Comparison of ENCODE assay signal across 1 cellular context in the genomic region with DNA sequence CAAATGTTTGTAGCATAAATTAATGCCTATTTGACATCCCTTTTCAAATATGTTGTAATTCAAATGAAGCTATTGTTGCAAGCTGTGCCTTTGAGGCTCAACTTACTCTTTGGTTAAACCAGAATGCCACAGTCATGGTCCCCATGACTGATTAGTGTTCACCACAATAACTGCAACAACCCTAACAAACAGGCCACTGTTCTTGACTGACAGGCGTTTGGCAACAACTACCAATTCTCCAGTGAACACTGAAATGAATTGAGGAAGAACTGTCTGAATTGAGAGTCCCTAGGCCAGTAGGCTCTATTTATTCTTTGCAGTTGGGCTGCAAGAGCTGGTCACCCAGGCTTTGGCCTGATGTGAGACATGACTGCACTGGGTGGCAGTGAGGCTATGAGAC.
TF ChIP-seq lines count a peak whose summit lies in the region.

No MANE protein-coding gene starts in this region.

TF ChIP-seq in GM23338, 12 proteins besides CTCF, POLR2A, EP300 and RAD21 (continued from another document):
- TF ChIP-seq, protein P1, sequence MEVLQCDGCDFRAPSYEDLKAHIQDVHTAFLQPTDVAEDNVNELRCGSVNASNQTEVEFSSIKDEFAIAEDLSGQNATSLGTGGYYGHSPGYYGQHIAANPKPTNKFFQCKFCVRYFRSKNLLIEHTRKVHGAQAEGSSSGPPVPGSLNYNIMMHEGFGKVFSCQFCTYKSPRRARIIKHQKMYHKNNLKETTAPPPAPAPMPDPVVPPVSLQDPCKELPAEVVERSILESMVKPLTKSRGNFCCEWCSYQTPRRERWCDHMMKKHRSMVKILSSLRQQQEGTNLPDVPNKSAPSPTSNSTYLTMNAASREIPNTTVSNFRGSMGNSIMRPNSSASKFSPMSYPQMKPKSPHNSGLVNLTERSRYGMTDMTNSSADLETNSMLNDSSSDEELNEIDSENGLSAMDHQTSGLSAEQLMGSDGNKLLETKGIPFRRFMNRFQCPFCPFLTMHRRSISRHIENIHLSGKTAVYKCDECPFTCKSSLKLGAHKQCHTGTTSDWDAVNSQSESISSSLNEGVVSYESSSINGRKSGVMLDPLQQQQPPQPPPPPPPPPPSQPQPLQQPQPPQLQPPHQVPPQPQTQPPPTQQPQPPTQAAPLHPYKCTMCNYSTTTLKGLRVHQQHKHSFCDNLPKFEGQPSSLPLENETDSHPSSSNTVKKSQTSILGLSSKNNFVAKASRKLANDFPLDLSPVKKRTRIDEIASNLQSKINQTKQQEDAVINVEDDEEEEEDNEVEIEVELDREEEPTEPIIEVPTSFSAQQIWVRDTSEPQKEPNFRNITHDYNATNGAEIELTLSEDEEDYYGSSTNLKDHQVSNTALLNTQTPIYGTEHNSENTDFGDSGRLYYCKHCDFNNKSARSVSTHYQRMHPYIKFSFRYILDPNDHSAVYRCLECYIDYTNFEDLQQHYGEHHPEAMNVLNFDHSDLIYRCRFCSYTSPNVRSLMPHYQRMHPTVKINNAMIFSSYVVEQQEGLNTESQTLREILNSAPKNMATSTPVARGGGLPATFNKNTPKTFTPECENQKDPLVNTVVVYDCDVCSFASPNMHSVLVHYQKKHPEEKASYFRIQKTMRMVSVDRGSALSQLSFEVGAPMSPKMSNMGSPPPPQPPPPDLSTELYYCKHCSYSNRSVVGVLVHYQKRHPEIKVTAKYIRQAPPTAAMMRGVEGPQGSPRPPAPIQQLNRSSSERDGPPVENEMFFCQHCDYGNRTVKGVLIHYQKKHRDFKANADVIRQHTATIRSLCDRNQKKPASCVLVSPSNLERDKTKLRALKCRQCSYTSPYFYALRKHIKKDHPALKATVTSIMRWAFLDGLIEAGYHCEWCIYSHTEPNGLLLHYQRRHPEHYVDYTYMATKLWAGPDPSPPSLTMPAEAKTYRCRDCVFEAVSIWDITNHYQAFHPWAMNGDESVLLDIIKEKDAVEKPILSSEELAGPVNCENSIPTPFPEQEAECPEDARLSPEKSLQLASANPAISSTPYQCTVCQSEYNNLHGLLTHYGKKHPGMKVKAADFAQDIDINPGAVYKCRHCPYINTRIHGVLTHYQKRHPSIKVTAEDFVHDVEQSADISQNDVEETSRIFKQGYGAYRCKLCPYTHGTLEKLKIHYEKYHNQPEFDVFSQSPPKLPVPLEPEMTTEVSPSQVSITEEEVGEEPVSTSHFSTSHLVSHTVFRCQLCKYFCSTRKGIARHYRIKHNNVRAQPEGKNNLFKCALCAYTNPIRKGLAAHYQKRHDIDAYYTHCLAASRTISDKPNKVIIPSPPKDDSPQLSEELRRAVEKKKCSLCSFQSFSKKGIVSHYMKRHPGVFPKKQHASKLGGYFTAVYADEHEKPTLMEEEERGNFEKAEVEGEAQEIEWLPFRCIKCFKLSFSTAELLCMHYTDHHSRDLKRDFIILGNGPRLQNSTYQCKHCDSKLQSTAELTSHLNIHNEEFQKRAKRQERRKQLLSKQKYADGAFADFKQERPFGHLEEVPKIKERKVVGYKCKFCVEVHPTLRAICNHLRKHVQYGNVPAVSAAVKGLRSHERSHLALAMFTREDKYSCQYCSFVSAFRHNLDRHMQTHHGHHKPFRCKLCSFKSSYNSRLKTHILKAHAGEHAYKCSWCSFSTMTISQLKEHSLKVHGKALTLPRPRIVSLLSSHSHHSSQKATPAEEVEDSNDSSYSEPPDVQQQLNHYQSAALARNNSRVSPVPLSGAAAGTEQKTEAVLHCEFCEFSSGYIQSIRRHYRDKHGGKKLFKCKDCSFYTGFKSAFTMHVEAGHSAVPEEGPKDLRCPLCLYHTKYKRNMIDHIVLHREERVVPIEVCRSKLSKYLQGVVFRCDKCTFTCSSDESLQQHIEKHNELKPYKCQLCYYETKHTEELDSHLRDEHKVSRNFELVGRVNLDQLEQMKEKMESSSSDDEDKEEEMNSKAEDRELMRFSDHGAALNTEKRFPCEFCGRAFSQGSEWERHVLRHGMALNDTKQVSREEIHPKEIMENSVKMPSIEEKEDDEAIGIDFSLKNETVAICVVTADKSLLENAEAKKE (CRISPR knock-in tag; IDR thresholded peaks at IDR 0.05): no peak
- TF ChIP-seq, protein P2, sequence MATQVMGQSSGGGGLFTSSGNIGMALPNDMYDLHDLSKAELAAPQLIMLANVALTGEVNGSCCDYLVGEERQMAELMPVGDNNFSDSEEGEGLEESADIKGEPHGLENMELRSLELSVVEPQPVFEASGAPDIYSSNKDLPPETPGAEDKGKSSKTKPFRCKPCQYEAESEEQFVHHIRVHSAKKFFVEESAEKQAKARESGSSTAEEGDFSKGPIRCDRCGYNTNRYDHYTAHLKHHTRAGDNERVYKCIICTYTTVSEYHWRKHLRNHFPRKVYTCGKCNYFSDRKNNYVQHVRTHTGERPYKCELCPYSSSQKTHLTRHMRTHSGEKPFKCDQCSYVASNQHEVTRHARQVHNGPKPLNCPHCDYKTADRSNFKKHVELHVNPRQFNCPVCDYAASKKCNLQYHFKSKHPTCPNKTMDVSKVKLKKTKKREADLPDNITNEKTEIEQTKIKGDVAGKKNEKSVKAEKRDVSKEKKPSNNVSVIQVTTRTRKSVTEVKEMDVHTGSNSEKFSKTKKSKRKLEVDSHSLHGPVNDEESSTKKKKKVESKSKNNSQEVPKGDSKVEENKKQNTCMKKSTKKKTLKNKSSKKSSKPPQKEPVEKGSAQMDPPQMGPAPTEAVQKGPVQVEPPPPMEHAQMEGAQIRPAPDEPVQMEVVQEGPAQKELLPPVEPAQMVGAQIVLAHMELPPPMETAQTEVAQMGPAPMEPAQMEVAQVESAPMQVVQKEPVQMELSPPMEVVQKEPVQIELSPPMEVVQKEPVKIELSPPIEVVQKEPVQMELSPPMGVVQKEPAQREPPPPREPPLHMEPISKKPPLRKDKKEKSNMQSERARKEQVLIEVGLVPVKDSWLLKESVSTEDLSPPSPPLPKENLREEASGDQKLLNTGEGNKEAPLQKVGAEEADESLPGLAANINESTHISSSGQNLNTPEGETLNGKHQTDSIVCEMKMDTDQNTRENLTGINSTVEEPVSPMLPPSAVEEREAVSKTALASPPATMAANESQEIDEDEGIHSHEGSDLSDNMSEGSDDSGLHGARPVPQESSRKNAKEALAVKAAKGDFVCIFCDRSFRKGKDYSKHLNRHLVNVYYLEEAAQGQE (IDR thresholded peaks at IDR 0.05; ENCODE audit: unreplicated experiment): no peak
- TF ChIP-seq STAT1 (IDR thresholded peaks at IDR 0.05; ENCODE audit: unreplicated experiment) (no peak), EZH2 (IDR thresholded peaks at IDR 0.05; ENCODE audit: low read depth, unreplicated experiment) (no peak), JUNB (IDR thresholded peaks at IDR 0.05; ENCODE audit: unreplicated experiment) (no peak), NANOG (IDR thresholded peaks at IDR 0.05; ENCODE audit: borderline replicate concordance) (no peak), POLR2AphosphoS5 (IDR thresholded peaks at IDR 0.05; ENCODE audit: low read depth) (no peak)
